In genomic region chr17:7225711-7226331, GRCh38 we compare ENCODE assay signal across 1 cellular context.
TF ChIP-seq lines count a peak whose summit lies in the region.

No MANE protein-coding gene starts in this region.

TF ChIP-seq in GM23338, 12 proteins besides CTCF, POLR2A, EP300 and RAD21:
- no peak for TF ChIP-seq ETS1 (IDR thresholded peaks at IDR 0.05)
